9 cellular contexts compared by ENCODE assay signal in the genomic region with DNA sequence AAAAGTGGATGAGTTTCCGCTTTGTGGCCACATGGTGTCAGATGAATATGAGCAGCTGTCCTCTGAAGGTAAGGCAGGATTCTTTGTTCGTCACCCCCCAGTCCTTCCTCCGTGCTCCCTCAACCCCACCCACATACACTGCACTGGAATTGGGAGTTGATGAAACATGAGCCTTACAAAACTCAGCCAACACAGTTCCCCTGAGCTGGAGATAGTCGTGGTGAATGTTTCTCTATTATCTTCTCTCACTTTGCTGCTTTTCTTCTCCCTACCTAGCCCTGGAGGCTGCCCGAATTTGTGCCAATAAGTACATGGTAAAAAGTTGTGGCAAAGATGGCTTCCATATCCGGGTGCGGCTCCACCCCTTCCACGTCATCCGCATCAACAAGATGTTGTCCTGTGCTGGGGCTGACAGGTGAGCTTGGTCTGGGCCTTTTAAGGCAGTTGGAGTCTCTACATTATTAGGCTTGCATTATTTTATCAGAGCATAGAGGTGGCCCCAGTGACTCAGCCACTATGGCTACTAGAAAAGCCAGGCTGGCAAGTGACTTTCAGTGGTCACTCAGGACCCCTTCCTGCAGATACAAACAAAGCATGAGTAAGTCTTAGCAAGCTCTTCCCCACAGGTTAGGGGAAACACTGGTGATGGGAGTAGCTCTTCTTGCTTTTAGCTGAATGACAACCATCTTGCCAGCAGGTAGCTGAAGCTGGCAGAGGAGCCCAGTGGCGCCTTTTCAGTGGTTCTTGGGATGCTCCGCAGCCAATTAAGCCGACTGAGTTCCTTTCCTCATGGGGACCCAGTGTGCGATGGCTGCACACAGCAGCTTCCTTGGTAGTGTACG. TPM values are rescaled to one million over a fixed set of nuclear protein-coding genes. Genes with fewer than 3 reads are reported as not detected.
DNase-seq lines count a peak whose midpoint lies in the region; ATAC-seq, FAIRE-seq and TF ChIP-seq lines count a peak whose summit lies in the region.
"Had no signal": no experiment of that assay in that cellular context is flagged by ENCODE, and none has a peak within 500 bp of the region (broad histone marks: within the 10 kb centered on the region; RNA-seq: fewer than 3 reads in every experiment).

No MANE protein-coding gene starts in this region.

- peak overlapping the region; percentile 99 for H3K4me3 Mint-ChIP-seq in T-helper 17 cell

- peak; percentile 51 for FAIRE-seq in GM12892 (lab: Jason Lieb, UNC)
- FAIRE-seq in D721Med (lab: Jason Lieb, UNC): no peak

- WGBS in esophagus muscularis mucosa: 62% methylated on average over 13 of the region's 14 CpGs

- H3K4me3 ChIP-seq in esophagus muscularis mucosa (peak overlapping the region; percentile 63 to 76 (median 66)), retinal pigment epithelial cell (ENCODE audit: low read length) (peak overlapping the region; percentile 88)

- TF ChIP-seq POLR2A in GM12892 (IDR thresholded peaks at IDR 0.05; ENCODE audit: low read depth, low read length) (no peak; the same call in 1 of the 2 replicates), esophagus muscularis mucosa (IDR thresholded peaks at IDR 0.05; ENCODE audit: low read depth) (no peak)

- DNase-seq in GM12892 (ENCODE audit: insufficient read length): no peak
- DNase-seq in T-helper 17 cell: peak in 1 of 3 donors; percentile 13
- no peak for DNase-seq in esophagus muscularis mucosa (ENCODE audit: extremely low spot score)
- DNase-seq in retinal pigment epithelial cell (ENCODE audit: low read depth): no peak
- DNase-seq in middle frontal gyrus (ENCODE audit: extremely low spot score, low spot score): no peak
- DNase-seq in NCI-H2171 treated with DMSO at 0.1 percent for 48 hours (lab: John Stamatoyannopoulos, UW): no peak
- no peak for DNase-seq in D721Med (ENCODE audit: insufficient read length, low spot score)
- DNase-seq: NCI-H1092 treated with DMSO at 0.1 percent for 48 hours had no signal

- peak overlapping the region; percentile 90 to 98 (median 95) for H3K27ac ChIP-seq in esophagus muscularis mucosa (replicated peaks in 1 of 4)

- intact Hi-C loops in esophagus muscularis mucosa (cut with DNase I): loop anchor here (5.0 kb wide), 2 partner anchors 62 to 133 kb away; no protein-coding TSS in a partner anchor

- H3K9me3 ChIP-seq in T-helper 17 cell (ENCODE audit: control insufficient read depth, low read length, poor library complexity, severe bottlenecking) (no peaks in the 10 kb centered on the region), esophagus muscularis mucosa (no peaks in the 10 kb centered on the region)

- peaks cover 0 to 4% (median 0%) of the 10 kb centered on the region in 4 donors for H3K27me3 ChIP-seq in esophagus muscularis mucosa

- H3K27ac Mint-ChIP-seq in T-helper 17 cell: peak overlapping the region; percentile 100

- peaks cover 7 to 32% (median 22%) of the 10 kb centered on the region in 4 donors for H3K4me1 ChIP-seq in esophagus muscularis mucosa

- TF ChIP-seq CTCF in esophagus muscularis mucosa (IDR thresholded peaks at IDR 0.05) (no peak), retinal pigment epithelial cell (conservative IDR thresholded peaks at IDR 0.05; ENCODE audit: low read depth, low read length) (no peak), D721Med (IDR thresholded peaks at IDR 0.05; ENCODE audit: insufficient read depth, missing control alignments) (no peak)

- peaks cover 9 to 30% (median 26%) of the 10 kb centered on the region in 4 donors for H3K36me3 ChIP-seq in esophagus muscularis mucosa

- ATAC-seq in T-helper 17 cell (no peak), GM19328 (IDR thresholded peaks at IDR 0.05; ENCODE audit: unreplicated experiment) (no peak)

- no peaks in the 10 kb centered on the region for H3K27me3 Mint-ChIP-seq in T-helper 17 cell

- H3K36me3 Mint-ChIP-seq in T-helper 17 cell (ENCODE audit: low read depth): peaks cover 7% of the 10 kb centered on the region

- no peak for TF ChIP-seq EP300 in esophagus muscularis mucosa (IDR thresholded peaks at IDR 0.05)

- H3K4me1 Mint-ChIP-seq in T-helper 17 cell: peaks cover 17% of the 10 kb centered on the region

RNA-seq across cellular contexts. Expression of a gene that starts 1.6 kb away (rescaled TPM):
- 3,825 TPM for polyA plus RNA-seq in GM12892 (2012; ENCODE audit: missing spikeins)
- total RNA-seq in T-helper 17 cell (1,000 to 10,000 TPM; 4,596 to 4,820 TPM), esophagus muscularis mucosa (1,000 to 10,000 TPM; 2,150 to 7,554 (median 4,519) TPM)

RNA-seq across cellular contexts. Expression of a gene that starts 9.3 kb away (rescaled TPM):
- polyA plus RNA-seq in GM12892 (2012; ENCODE audit: missing spikeins): 12.3 TPM
- total RNA-seq in T-helper 17 cell (10 to 100 TPM; 20.5 to 22.6 TPM), esophagus muscularis mucosa (10 to 100 TPM; 19.9 to 24.3 (median 22.6) TPM)

RNA-seq across cellular contexts. Expression of a gene that starts 11.6 kb away (rescaled TPM):
- 26.3 TPM for polyA plus RNA-seq in GM12892 (2012; ENCODE audit: missing spikeins)
- total RNA-seq in T-helper 17 cell (10 to 100 TPM; 84.1 to 95.7 TPM), esophagus muscularis mucosa (10 to 100 TPM; 18.6 to 43.6 (median 32.5) TPM)

RNA-seq across cellular contexts. Expression of a gene that starts 20.7 kb away (rescaled TPM):
- 41.4 TPM for polyA plus RNA-seq in GM12892 (2012; ENCODE audit: missing spikeins)
- total RNA-seq in T-helper 17 cell (100 to 1,000 TPM; 121 to 132 TPM), esophagus muscularis mucosa (10 to 100 TPM; 37.0 to 64.7 (median 57.7) TPM)

RNA-seq across cellular contexts. Expression of a gene that starts 25.3 kb away (rescaled TPM):
- 131 TPM for polyA plus RNA-seq in GM12892 (2012; ENCODE audit: missing spikeins)
- 1,000 to 10,000 TPM; 1,780 to 2,536 TPM for total RNA-seq in T-helper 17 cell
- total RNA-seq in esophagus muscularis mucosa: over 10,000 TPM in 3 of 4 donors, 1,000 to 10,000 TPM in 1; 8,941 to 16,544 (median 12,362) TPM
